ENCODE assay signal across 22 cellular contexts in the genomic region with DNA sequence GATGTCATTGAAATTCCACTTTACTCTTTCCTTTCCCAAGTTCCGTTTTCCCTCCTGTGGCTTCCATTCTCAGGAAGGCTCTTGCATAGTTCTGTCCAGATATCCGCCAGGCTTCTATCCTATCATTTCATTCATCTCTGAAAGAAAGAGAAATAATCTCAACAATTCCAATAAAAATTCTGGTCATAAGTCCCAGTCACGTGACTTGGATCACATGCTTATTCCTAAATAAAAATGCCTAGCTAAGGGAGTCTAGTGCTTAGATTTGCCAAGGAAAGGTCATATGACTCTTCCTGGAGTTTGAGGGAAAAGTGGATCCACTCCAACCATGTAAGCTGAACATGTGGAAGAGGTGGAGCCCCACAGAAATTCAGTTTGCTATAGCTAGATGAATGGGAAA.
"Had no signal": no experiment of that assay in that cellular context is flagged by ENCODE, and none has a peak within 500 bp of the region (broad histone marks: within the 10 kb centered on the region; RNA-seq: fewer than 3 reads in every experiment).

No MANE protein-coding gene starts in this region.

- H3K27me3 ChIP-seq: colonic mucosa, esophagus squamous epithelium, foreskin keratinocyte, gastroesophageal sphincter, heart left ventricle, hepatocyte, left lung had no signal

- H3K36me3 ChIP-seq: colonic mucosa, esophagus squamous epithelium, gastroesophageal sphincter, left lung, lower lobe of right lung had no signal

- H3K4me3 ChIP-seq: colonic mucosa, esophagus squamous epithelium, gastroesophageal sphincter, heart left ventricle, hepatocyte, left lung, lower lobe of right lung, mucosa of descending colon had no signal

- H3K4me1 ChIP-seq: colonic mucosa, esophagus squamous epithelium, foreskin keratinocyte, gastroesophageal sphincter, left lung, lower lobe of right lung had no signal

- H3K4me2 ChIP-seq: hepatocyte had no signal

- DNase-seq: colonic mucosa; cortex of kidney; effector CD8-positive, alpha-beta T cell; effector memory CD8-positive, alpha-beta T cell; endodermal cell; erythroblast; esophagus squamous epithelium; foreskin keratinocyte; heart left ventricle; left cardiac atrium; left lung; left ventricle myocardium superior; lower lobe of right lung; mesenchymal stem cell; mucosa of descending colon; naive B cell had no signal

- H3K36me3 Mint-ChIP-seq: mesothelial cell of epicardium, naive B cell had no signal

- H3K27ac Mint-ChIP-seq: dendritic cell treated with granulocyte-macrophage colony-stimulating factor and Interleukin-4, amounts not matched to agents 40 ng/mL and 50 ng/mL, for 4 days; effector memory CD8-positive, alpha-beta T cell; endodermal cell; mesothelial cell of epicardium; naive B cell had no signal

- H3K9me3 ChIP-seq: colonic mucosa, esophagus squamous epithelium, gastroesophageal sphincter, heart left ventricle, left lung, lower lobe of right lung, mucosa of descending colon had no signal

- H2AFZ ChIP-seq: hepatocyte had no signal

- H3K4me1 Mint-ChIP-seq: naive B cell had no signal

- H3K27ac ChIP-seq: colonic mucosa, epithelial cell of prostate, esophagus squamous epithelium, foreskin keratinocyte, gastroesophageal sphincter, heart left ventricle, hepatocyte, left lung, lower lobe of right lung had no signal

- H3K9me3 Mint-ChIP-seq: dendritic cell treated with granulocyte-macrophage colony-stimulating factor and Interleukin-4, amounts not matched to agents 40 ng/mL and 50 ng/mL, for 4 days; effector memory CD8-positive, alpha-beta T cell; endodermal cell; mesothelial cell of epicardium; naive B cell had no signal

- ATAC-seq: effector memory CD8-positive, alpha-beta T cell; esophagus mucosa; foreskin keratinocyte; gastroesophageal sphincter; heart left ventricle; left cardiac atrium; left lung; left ventricle myocardium superior; lower lobe of right lung; mucosa of descending colon had no signal

- H3K79me2 ChIP-seq: hepatocyte had no signal

- H3K4me3 Mint-ChIP-seq: dendritic cell treated with granulocyte-macrophage colony-stimulating factor and Interleukin-4, amounts not matched to agents 40 ng/mL and 50 ng/mL, for 4 days; effector memory CD8-positive, alpha-beta T cell; endodermal cell; mesothelial cell of epicardium; naive B cell had no signal

- H3K27me3 Mint-ChIP-seq: dendritic cell treated with granulocyte-macrophage colony-stimulating factor and Interleukin-4, amounts not matched to agents 40 ng/mL and 50 ng/mL, for 4 days had no signal
